Comparison of ENCODE assay signal across 8 cellular contexts in the genomic region with DNA sequence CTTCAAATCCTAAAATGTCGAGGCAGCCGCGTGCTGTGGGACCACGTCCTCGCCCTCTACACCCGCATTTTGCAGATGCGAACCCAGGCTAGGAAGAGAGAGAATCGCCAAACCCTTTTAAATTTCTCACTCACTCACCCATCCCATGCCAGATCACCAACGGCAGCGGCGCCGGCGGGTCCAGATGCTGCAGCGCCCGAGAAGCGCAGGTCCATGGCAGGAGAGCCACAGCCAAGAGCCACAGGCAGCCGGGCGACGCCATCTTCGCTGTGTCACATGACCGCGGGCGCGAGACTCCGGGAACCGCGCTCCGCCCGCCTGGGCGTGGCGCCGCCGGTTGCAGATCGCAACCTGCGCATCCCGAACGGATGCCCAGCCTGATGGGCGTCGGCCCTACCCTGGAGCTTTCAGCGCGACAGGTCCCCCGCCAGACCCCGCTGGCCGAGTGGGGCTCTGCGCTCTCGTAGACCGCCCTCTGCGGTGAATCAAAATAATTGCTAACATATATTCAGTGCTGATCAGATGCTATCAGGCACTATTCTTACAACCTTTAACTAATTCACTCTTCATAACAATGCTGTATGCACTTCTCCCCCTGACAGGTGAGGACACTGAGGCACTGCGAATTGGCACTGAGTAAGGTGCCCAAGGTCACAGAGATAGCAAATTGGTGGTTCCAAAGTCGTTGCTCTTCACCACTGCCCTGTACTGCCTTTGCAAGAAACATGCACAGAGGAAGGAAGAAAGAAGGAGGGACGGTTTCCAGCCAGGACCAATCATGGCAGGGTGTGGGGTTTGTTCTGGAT. TPM values are rescaled to one million over a fixed set of nuclear protein-coding genes. Genes with fewer than 3 reads are reported as not detected.
DNase-seq lines count a peak whose midpoint lies in the region; ATAC-seq and TF ChIP-seq lines count a peak whose summit lies in the region.

Gene PPT1, minus strand, starts transcription at position 276 of the 806 bp plus-strand sequence. Its CDS starts 14 bp downstream, at position 262.

- H3K4me1 Mint-ChIP-seq in activated CD8-positive, alpha-beta memory T cell treated with anti-CD3 and anti-CD28 coated beads, Interleukin-2, amount 10 ng/mL, durations not matched to agents 7 days and 5 days = peaks cover 38% of the 10 kb centered on the region

- peak within 1 kb of the TSS; percentile 84 for H3K4me3 Mint-ChIP-seq in activated CD8-positive, alpha-beta memory T cell treated with anti-CD3 and anti-CD28 coated beads, Interleukin-2, amount 10 ng/mL, durations not matched to agents 7 days and 5 days

- H3K36me3 Mint-ChIP-seq in activated CD8-positive, alpha-beta memory T cell treated with anti-CD3 and anti-CD28 coated beads, Interleukin-2, amount 10 ng/mL, durations not matched to agents 7 days and 5 days = peaks cover 18% of the 10 kb centered on the region

- no peaks in the 10 kb centered on the region for H3K9me3 Mint-ChIP-seq in activated CD8-positive, alpha-beta memory T cell treated with anti-CD3 and anti-CD28 coated beads, Interleukin-2, amount 10 ng/mL, durations not matched to agents 7 days and 5 days (ENCODE audit: low read depth)

- peak within 1 kb of the TSS; percentile 8 for H3K9ac ChIP-seq in endocrine pancreas (ENCODE audit: control insufficient read depth, insufficient read depth, low read length)

- H3K27me3 ChIP-seq in endocrine pancreas (ENCODE audit: control insufficient read depth, insufficient read depth, low read length) = no peaks in the 10 kb centered on the region

- H3K4me3 ChIP-seq in AG10803 (ENCODE audit: low read length) = peak within 1 kb of the TSS; percentile 81
- H3K4me3 ChIP-seq in endocrine pancreas (ENCODE audit: control insufficient read depth, insufficient read depth, low read length) = peak within 1 kb of the TSS; percentile 67

- CTCF ChIA-PET in activated CD8-positive, alpha-beta memory T cell treated with anti-CD3 and anti-CD28 coated beads, Interleukin-2, amount 10 ng/mL, durations not matched to agents 7 days and 5 days (lab: Charles Lee) = interaction anchor here (1.1 to 3.7 kb wide), 5 partner anchors 12 to 241 kb away, joined by 3 to 13 read pairs (median 7); no protein-coding TSS in a partner anchor

- TF ChIP-seq CTCF in AG10803 (conservative IDR thresholded peaks at IDR 0.05; ENCODE audit: low read length) = peak; percentile 27

- ATAC-seq in GM19043 (IDR thresholded peaks at IDR 0.05; ENCODE audit: low read depth, unreplicated experiment) = peak; percentile 84
- ATAC-seq in HG03558 (IDR thresholded peaks at IDR 0.05; ENCODE audit: extremely low read depth, unreplicated experiment) = peak; percentile 80
- ATAC-seq in activated CD8-positive, alpha-beta memory T cell treated with anti-CD3 and anti-CD28 coated beads, Interleukin-2, amount 10 ng/mL, durations not matched to agents 7 days and 5 days = peak; percentile 95

- H3K4me1 ChIP-seq in endocrine pancreas (ENCODE audit: control insufficient read depth, insufficient read depth, low read length) = peaks cover 4% of the 10 kb centered on the region

- H3K9me3 ChIP-seq in endocrine pancreas (ENCODE audit: control insufficient read depth, low read length) = no peaks in the 10 kb centered on the region

- H3K27ac Mint-ChIP-seq in activated CD8-positive, alpha-beta memory T cell treated with anti-CD3 and anti-CD28 coated beads, Interleukin-2, amount 10 ng/mL, durations not matched to agents 7 days and 5 days = peak within 1 kb of the TSS; percentile 89

- DNase-seq in AG10803 (ENCODE audit: low read depth) = peak; percentile 55
- DNase-seq in NOMO-1 (lab: John Stamatoyannopoulos, UW; ENCODE audit: unreplicated experiment in 2 of 2) = peak; percentile 55 to 79
- peak; percentile 87 for DNase-seq in activated CD8-positive, alpha-beta memory T cell treated with anti-CD3 and anti-CD28 coated beads, Interleukin-2, amount 10 ng/mL, durations not matched to agents 7 days and 5 days
- peak; percentile 94 for DNase-seq in mesenteric fat pad (ENCODE audit: low spot score)
- DNase-seq in stimulated activated CD8-positive, alpha-beta memory T cell treated with anti-CD3 and anti-CD28 coated beads, Interleukin-15, amount 100 ng/mL, for 1 hour (ENCODE audit: low read depth) = peak; percentile 44

- H3K36me3 ChIP-seq in endocrine pancreas (ENCODE audit: control insufficient read depth, insufficient read depth, low read length) = no peaks in the 10 kb centered on the region

- peaks cover 7% of the 10 kb centered on the region for H3K27me3 Mint-ChIP-seq in activated CD8-positive, alpha-beta memory T cell treated with anti-CD3 and anti-CD28 coated beads, Interleukin-2, amount 10 ng/mL, durations not matched to agents 7 days and 5 days

RNA-seq across cellular contexts. Expression of gene PPT1, which starts in this region (rescaled TPM):
- 10 to 100 TPM; 74.1 to 96.6 TPM for total RNA-seq in activated CD8-positive, alpha-beta memory T cell treated with anti-CD3 and anti-CD28 coated beads, Interleukin-2, amount 10 ng/mL, durations not matched to agents 7 days and 5 days
- 94.0 TPM for total RNA-seq in mesenteric fat pad

Comparison
In these comparisons a context has a peak if more than half of its experiments do, and no peak if none do; other contexts are left out.
1. Peak in every context shown above with its lines: DNase-seq, ATAC-seq and H3K4me3 ChIP-seq.
2. DNase-seq: peak in every context shown above with its lines; median percentile 94 in mesenteric fat pad; 87 in activated CD8-positive, alpha-beta memory T cell treated with anti-CD3 and anti-CD28 coated beads, Interleukin-2, amount 10 ng/mL, durations not matched to agents 7 days and 5 days; 67 in NOMO-1; 55 in AG10803; 44 in stimulated activated CD8-positive, alpha-beta memory T cell treated with anti-CD3 and anti-CD28 coated beads, Interleukin-15, amount 100 ng/mL, for 1 hour.